In genomic region chr1:31387612-31388011, GRCh38 we compare ENCODE assay signal across 2 cellular contexts.
TF ChIP-seq lines count a peak whose summit lies in the region.

No MANE protein-coding gene starts in this region.

TF ChIP-seq in HepG2, 621 proteins besides CTCF, POLR2A, EP300 and RAD21:
- TF ChIP-seq ZEB1 (IDR thresholded peaks at IDR 0.05; ENCODE audit: insufficient replicate concordance, low read depth) (no peak), ATF7 (IDR thresholded peaks at IDR 0.05) (peak; percentile 79), ATF7 (CRISPR knock-in tag; IDR thresholded peaks at IDR 0.05) (no peak), YEATS4 (CRISPR knock-in tag; IDR thresholded peaks at IDR 0.05; ENCODE audit: borderline replicate concordance) (no peak), MIER3 (CRISPR knock-in tag; IDR thresholded peaks at IDR 0.05; ENCODE audit: borderline replicate concordance) (no peak), CREB1 (IDR thresholded peaks at IDR 0.05) (0 out of 2 replicates have a peak, but pooled peaks have one; percentile 7), CREB1 (CRISPR knock-in tag; IDR thresholded peaks at IDR 0.05) (no peak), BCL6 (CRISPR knock-in tag; IDR thresholded peaks at IDR 0.05) (no peak), E2F1 (CRISPR knock-in tag; IDR thresholded peaks at IDR 0.05) (no peak)
TF ChIP-seq in HepG2: peak in this region for 2.

TF ChIP-seq in H1, 55 proteins besides CTCF, POLR2A, EP300 and RAD21:
- TF ChIP-seq CBX5 (IDR thresholded peaks at IDR 0.05; ENCODE audit: low read depth, low read length) (no peak), CREB1 (IDR thresholded peaks at IDR 0.05) (no peak), JUND (IDR thresholded peaks at IDR 0.05; ENCODE audit: low read length) (no peak), BACH1 (IDR thresholded peaks at IDR 0.05; ENCODE audit: low read length) (no peak)
